ENCODE assay signal across 21 cellular contexts in genomic region chr5:170509323-170509660, GRCh38. TPM values are rescaled to one million over a fixed set of nuclear protein-coding genes. Genes with fewer than 3 reads are reported as not detected.
DNase-seq lines count a peak whose midpoint lies in the region; TF ChIP-seq lines count a peak whose summit lies in the region.
"Had no signal": no experiment of that assay in that cellular context is flagged by ENCODE, and none has a peak within 500 bp of the region (broad histone marks: within the 10 kb centered on the region; RNA-seq: fewer than 3 reads in every experiment).

No MANE protein-coding gene starts in this region.

- peak overlapping the region; percentile 29 for H2AFZ ChIP-seq in parathyroid adenoma

- no peaks in the 10 kb centered on the region for H3K27me3 ChIP-seq in SJSA1 (replicated peaks)
- H3K27me3 ChIP-seq in parathyroid adenoma (ENCODE audit: control insufficient read depth, insufficient read depth, low read length): no peaks in the 10 kb centered on the region

- H3K4me3 ChIP-seq in SJSA1 (no peak overlapping the region), parathyroid adenoma (ENCODE audit: low read depth, low read length) (no peak overlapping the region)
- H3K4me3 ChIP-seq: A549; BLaER1 treated with 17β-estradiol and CSF1 and Interleukin-3, amounts not matched to agents 10 nM and 100 nM had no signal

- H3K4me3 Mint-ChIP-seq in nephron: no peak overlapping the region
- H3K4me3 Mint-ChIP-seq: B cell; CD4-positive, alpha-beta T cell; CD8-positive, alpha-beta T cell had no signal

- no peaks in the 10 kb centered on the region for H3K9me3 Mint-ChIP-seq in nephron
- H3K9me3 Mint-ChIP-seq: CD4-positive, alpha-beta T cell; CD8-positive, alpha-beta T cell had no signal

- peaks cover 19% of the 10 kb centered on the region for H3K27me3 Mint-ChIP-seq in nephron (ENCODE audit: low read depth)

- H3K4me1 ChIP-seq in SJSA1 (replicated peaks): peaks cover 31% of the 10 kb centered on the region
- H3K4me1 ChIP-seq in parathyroid adenoma: peaks cover 66% of the 10 kb centered on the region
- H3K4me1 ChIP-seq: BLaER1 treated with 17β-estradiol and CSF1 and Interleukin-3, amounts not matched to agents 10 nM and 100 nM had no signal

- H3K79me2 ChIP-seq in parathyroid adenoma: no peaks in the 10 kb centered on the region

- DNase-seq in NCI-H345 (lab: John Stamatoyannopoulos, UW): peak; percentile 4
- no peak for DNase-seq in NCI-H345 treated with DMSO at 0.1 percent for 48 hours (lab: John Stamatoyannopoulos, UW; ENCODE audit: unreplicated experiment)
- DNase-seq in SJSA1 (ENCODE audit: low read depth in 1 of 2, low spot score in 2 of 2): no peak
- no peak for DNase-seq in GM19240 (ENCODE audit: insufficient read length, low spot score)
- DNase-seq in amygdala (lab: John Stamatoyannopoulos, UW): no peak
- DNase-seq in stimulated activated naive CD4-positive, alpha-beta T cell treated with Interleukin-2 at 50 U/mL for 16 hours (lab: John Stamatoyannopoulos, UW): no peak
- DNase-seq: AML-193; Caco-2; Calu3; CD4-positive, alpha-beta T cell; CD8-positive, alpha-beta T cell; DMS79 treated with DMSO at 0.1 percent for 48 hours; GF-D8 had no signal

- H3K27ac Mint-ChIP-seq in nephron: peak overlapping the region; percentile 21 to 38 (median 36)
- H3K27ac Mint-ChIP-seq: B cell; CD4-positive, alpha-beta T cell; CD8-positive, alpha-beta T cell had no signal

- H3K36me3 ChIP-seq in SJSA1 (no peaks in the 10 kb centered on the region), parathyroid adenoma (ENCODE audit: control insufficient read depth, insufficient read depth, low read length) (no peaks in the 10 kb centered on the region)
- H3K36me3 ChIP-seq: BLaER1 treated with 17β-estradiol and CSF1 and Interleukin-3, amounts not matched to agents 10 nM and 100 nM had no signal

- no peak overlapping the region for H3K9ac ChIP-seq in parathyroid adenoma
- H3K9ac ChIP-seq: BLaER1 treated with 17β-estradiol and CSF1 and Interleukin-3, amounts not matched to agents 10 nM and 100 nM had no signal

- no peak overlapping the region for H3K4me2 ChIP-seq in parathyroid adenoma (ENCODE audit: low read length)
- H3K4me2 ChIP-seq: A549; BLaER1 treated with 17β-estradiol and CSF1 and Interleukin-3, amounts not matched to agents 10 nM and 100 nM had no signal

- no peak for TF ChIP-seq CTCF in nephron (IDR thresholded peaks at IDR 0.05; ENCODE audit: unreplicated experiment in 3 of 3)
- no peak for TF ChIP-seq CTCF in parathyroid adenoma (IDR thresholded peaks at IDR 0.05)

- H3K9me3 ChIP-seq in SJSA1 (replicated peaks) (no peaks in the 10 kb centered on the region), parathyroid adenoma (ENCODE audit: control insufficient read depth, low read length) (no peaks in the 10 kb centered on the region)
- H3K9me3 ChIP-seq: A549; BLaER1 treated with 17β-estradiol and CSF1 and Interleukin-3, amounts not matched to agents 10 nM and 100 nM; Caco-2 had no signal

- no peaks in the 10 kb centered on the region for H3K36me3 Mint-ChIP-seq in nephron (ENCODE audit: low read depth)
- H3K36me3 Mint-ChIP-seq: CD8-positive, alpha-beta T cell had no signal

- H3K27ac ChIP-seq in SJSA1 (peak overlapping the region; percentile 12), parathyroid adenoma (peak overlapping the region; percentile 32)
- H3K27ac ChIP-seq: 22Rv1; A549; BLaER1 treated with 17β-estradiol and CSF1 and Interleukin-3, amounts not matched to agents 10 nM and 100 nM; C4-2B had no signal

- H3K4me1 Mint-ChIP-seq in nephron: peaks cover 34% of the 10 kb centered on the region
- H3K4me1 Mint-ChIP-seq: B cell had no signal

RNA-seq across cellular contexts. Expression of gene KCNIP1, which starts 5.5 kb away (rescaled TPM):
- total RNA-seq in SJSA1 (2014; rRNA removed; shearing (Covaris generic)): 2.2 and 3.1 TPM in 2 replicates
- total RNA-seq: A172; B cell; Caco-2; Calu3; CD4-positive, alpha-beta T cell; CD8-positive, alpha-beta T cell had no signal
